ENCODE assay signal across 19 cellular contexts in genomic region chr12:17304503-17305347, GRCh38.
DNase-seq lines count a peak whose midpoint lies in the region; TF ChIP-seq lines count a peak whose summit lies in the region.
"Had no signal": no experiment of that assay in that cellular context is flagged by ENCODE, and none has a peak within 500 bp of the region (broad histone marks: within the 10 kb centered on the region; RNA-seq: fewer than 3 reads in every experiment).

No MANE protein-coding gene starts in this region.

- no peaks in the 10 kb centered on the region for H3K27me3 Mint-ChIP-seq in T-helper 2 cell treated with Interferon-gamma antibody and Interleukin-4, amounts not matched to agents 5 μg/mL and 100 μg/mL, for 36 hours (ENCODE audit: low read depth)
- H3K27me3 Mint-ChIP-seq: activated CD8-positive, alpha-beta T cell treated with anti-CD3 and anti-CD28 coated beads for 36 hours; CD4-positive, alpha-beta memory T cell; IgD-negative memory B cell; stimulated activated naive CD8-positive, alpha-beta T cell treated with anti-CD3 and anti-CD28 coated beads, Interleukin-15, Interleukin-2, amounts not matched to agents 100 ng/mL and 50 ng/mL, for 24 hours; type B pancreatic cell had no signal

- BruUV-seq in A673 (replicated peaks; lab: Mats Ljungman, UMichigan): no TSS peak

- intact Hi-C loops in A673 (cut with micrococcal nuclease; ENCODE audit: unreplicated experiment): no loop called here

- H3K27ac ChIP-seq in A673 (ENCODE audit: low read depth, low read length, poor library complexity, severe bottlenecking): no peak overlapping the region

- no peak for TF ChIP-seq CTCF in A673 (conservative IDR thresholded peaks at IDR 0.05; ENCODE audit: low read depth, low read length)

- H3K4me3 ChIP-seq in A673 (ENCODE audit: low read depth, low read length, poor library complexity, severe bottlenecking): no peak overlapping the region

- H3K4me1 ChIP-seq in A673 (ENCODE audit: insufficient read depth, low read length, poor library complexity, severe bottlenecking): no peaks in the 10 kb centered on the region

- H3K4me3 Mint-ChIP-seq in T-helper 2 cell treated with Interferon-gamma antibody and Interleukin-4, amounts not matched to agents 5 μg/mL and 100 μg/mL, for 36 hours: no peak overlapping the region
- H3K4me3 Mint-ChIP-seq: activated CD8-positive, alpha-beta T cell treated with anti-CD3 and anti-CD28 coated beads for 36 hours; CD4-positive, alpha-beta memory T cell; IgD-negative memory B cell; neural crest cell; stimulated activated naive CD8-positive, alpha-beta T cell treated with anti-CD3 and anti-CD28 coated beads, Interleukin-15, Interleukin-2, amounts not matched to agents 100 ng/mL and 50 ng/mL, for 24 hours; type B pancreatic cell; WTC11 had no signal

- in situ Hi-C loops in KBM-7 (cut with MboI; ENCODE audit: low pct_unique_long_range_greater_than_20kb, low sequenced_read_pairs): no loop called here

- CTCF ChIA-PET in A673 (lab: Charles Lee): no interaction called here

- no peaks in the 10 kb centered on the region for H3K27me3 ChIP-seq in A673 (replicated peaks; ENCODE audit: insufficient read depth, low read depth, low read length, poor library complexity)

- H3K36me3 Mint-ChIP-seq in T-helper 2 cell treated with Interferon-gamma antibody and Interleukin-4, amounts not matched to agents 5 μg/mL and 100 μg/mL, for 36 hours (ENCODE audit: low read depth): no peaks in the 10 kb centered on the region
- H3K36me3 Mint-ChIP-seq: CD4-positive, alpha-beta memory T cell; IgD-negative memory B cell; type B pancreatic cell had no signal

- H3K9me3 Mint-ChIP-seq in T-helper 2 cell treated with Interferon-gamma antibody and Interleukin-4, amounts not matched to agents 5 μg/mL and 100 μg/mL, for 36 hours: peaks cover 56% of the 10 kb centered on the region

- POLR2A ChIA-PET in A673 (lab: Charles Lee; ENCODE audit: low non-redundant PET): no interaction called here

- no peaks in the 10 kb centered on the region for H3K4me1 Mint-ChIP-seq in T-helper 2 cell treated with Interferon-gamma antibody and Interleukin-4, amounts not matched to agents 5 μg/mL and 100 μg/mL, for 36 hours (ENCODE audit: low read depth)
- H3K4me1 Mint-ChIP-seq: CD4-positive, alpha-beta memory T cell; IgD-negative memory B cell; neural crest cell; WTC11 had no signal

- no peak overlapping the region for H3K27ac Mint-ChIP-seq in T-helper 2 cell treated with Interferon-gamma antibody and Interleukin-4, amounts not matched to agents 5 μg/mL and 100 μg/mL, for 36 hours
- H3K27ac Mint-ChIP-seq: activated CD8-positive, alpha-beta T cell treated with anti-CD3 and anti-CD28 coated beads for 36 hours; activated naive CD4-positive, alpha-beta T cell treated with anti-CD3 and anti-CD28 coated beads, Interleukin-2, amount 50 U/mL, for 72 hours; CD4-positive, alpha-beta memory T cell; IgD-negative memory B cell; stimulated activated naive CD8-positive, alpha-beta T cell treated with anti-CD3 and anti-CD28 coated beads, Interleukin-15, Interleukin-2, amounts not matched to agents 100 ng/mL and 50 ng/mL, for 24 hours; type B pancreatic cell; WTC11 had no signal

- H3K36me3 ChIP-seq in A673 (ENCODE audit: insufficient read depth, low read length, poor library complexity, severe bottlenecking): no peaks in the 10 kb centered on the region

- DNase-seq in A673 (ENCODE audit: low spot score): peak; percentile 20
- DNase-seq in KBM-7: peak; percentile 92
- DNase-seq in T1000 (lab: John Stamatoyannopoulos, UW): peak; percentile 43
- peak; percentile 24 for DNase-seq in fibroblast of the conjunctiva (ENCODE audit: low read depth)
- no peak for DNase-seq in NCI-H187 treated with DMSO at 0.1 percent for 48 hours (lab: John Stamatoyannopoulos, UW)
- no peak for DNase-seq in stimulated activated CD4-positive, alpha-beta T cell treated with anti-CD3 and anti-CD28 coated beads, Interleukin-15, amount 100 ng/mL, for 24 hours
- DNase-seq in NCI-H1092 treated with DMSO at 0.1 percent for 48 hours (lab: John Stamatoyannopoulos, UW): no peak
- no peak for DNase-seq in T-helper 2 cell treated with Interferon-gamma antibody and Interleukin-4, amounts not matched to agents 5 μg/mL and 100 μg/mL, for 36 hours (ENCODE audit: low spot score)
- DNase-seq: activated CD8-positive, alpha-beta T cell treated with anti-CD3 and anti-CD28 coated beads for 36 hours; activated T-cell treated with anti-CD3 and anti-CD28 coated beads, Interleukin-2, amount 50 U/mL, for 48 hours; CD4-positive, alpha-beta memory T cell; retina; RPMI8226 had no signal

- peaks cover 7% of the 10 kb centered on the region for H3K9me3 ChIP-seq in A673 (ENCODE audit: low read depth, low read length, poor library complexity, severe bottlenecking)

Comparison
In these comparisons a context has a peak if more than half of its experiments do, and no peak if none do; other contexts are left out.
1. DNase-seq: peak in A673 (single experiment), KBM-7 (single experiment), T1000 (single experiment) and fibroblast of the conjunctiva (single experiment); none in NCI-H187 treated with DMSO at 0.1 percent for 48 hours (single experiment), stimulated activated CD4-positive, alpha-beta T cell treated with anti-CD3 and anti-CD28 coated beads, Interleukin-15, amount 100 ng/mL, for 24 hours (single experiment), NCI-H1092 treated with DMSO at 0.1 percent for 48 hours (single experiment) and T-helper 2 cell treated with Interferon-gamma antibody and Interleukin-4, amounts not matched to agents 5 μg/mL and 100 μg/mL, for 36 hours (single experiment).